In genomic region chr1:92504751-92505692, GRCh38 we compare ENCODE assay signal across 1 cellular context.
TF ChIP-seq lines count a peak whose summit lies in the region.

No MANE protein-coding gene starts in this region.

TF ChIP-seq in WTC11, 78 proteins besides CTCF, POLR2A, EP300 and RAD21 (continued from another document):
- TF ChIP-seq GABPB1 (CRISPR knock-in tag; IDR thresholded peaks at IDR 0.05) (0 out of 2 replicates have a peak, but pooled peaks have one; percentile 11), NFYB (CRISPR knock-in tag; conservative IDR thresholded peaks at IDR 0.05; ENCODE audit: low read depth) (no peak)
